In the genomic region with DNA sequence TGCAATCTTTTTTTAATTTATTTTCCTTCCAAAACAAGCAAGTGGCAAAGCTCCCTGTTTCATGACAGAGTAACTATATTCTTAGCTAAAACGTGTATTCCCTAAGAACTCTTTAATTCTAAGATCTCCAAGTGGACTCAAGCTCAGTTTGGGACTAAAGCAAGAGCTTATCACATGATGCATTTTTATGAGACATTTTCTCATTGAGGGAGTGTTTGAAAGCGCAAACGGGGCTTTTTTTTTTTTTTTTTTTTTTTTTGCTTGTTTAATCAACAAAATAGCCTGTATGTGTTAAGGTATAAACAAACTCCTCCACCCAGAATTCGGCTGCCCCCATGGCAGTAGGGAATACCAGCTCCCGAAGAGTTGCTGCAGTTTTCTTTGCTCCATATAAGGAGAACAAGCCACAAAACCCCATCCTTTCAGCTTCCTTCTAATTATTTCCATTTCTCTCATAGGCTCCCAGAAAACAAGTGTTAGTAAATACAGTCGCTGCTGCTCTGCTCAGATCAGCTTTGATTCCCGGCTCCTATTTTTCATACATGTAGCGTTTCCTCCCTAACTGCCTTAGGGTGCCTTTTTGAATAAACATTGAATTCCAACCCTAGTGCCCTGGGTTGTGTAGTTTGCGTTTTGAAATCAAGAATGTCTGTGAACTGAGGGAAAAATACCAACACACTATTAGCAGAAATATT, we compare ENCODE assay signal across 8 cellular contexts. TPM values are rescaled to one million over a fixed set of nuclear protein-coding genes. Genes with fewer than 3 reads are reported as not detected.
A peak's percentile ranks its signal among the peaks of the same experiment; 100 is the strongest.
DNase-seq lines count a peak whose midpoint lies in the region; ATAC-seq and TF ChIP-seq lines count a peak whose summit lies in the region.
"Had no signal": no experiment of that assay in that cellular context is flagged by ENCODE, and none has a peak within 500 bp of the region (broad histone marks: within the 10 kb centered on the region; RNA-seq: fewer than 3 reads in every experiment).

No MANE protein-coding gene starts in this region.

- no peak overlapping the region for H3K23ac ChIP-seq in mesenchymal stem cell (ENCODE audit: low read length in 2 of 2)

- no peaks in the 10 kb centered on the region for H4K20me1 ChIP-seq in MM.1S (ENCODE audit: insufficient read depth, low read length)

- no peak overlapping the region for H2BK12ac ChIP-seq in mesenchymal stem cell (ENCODE audit: low read length in 2 of 2)

- H2BK15ac ChIP-seq in mesenchymal stem cell (ENCODE audit: low read depth, poor library complexity, severe bottlenecking): no peak overlapping the region

- no peak overlapping the region for H4K8ac ChIP-seq in mesenchymal stem cell (ENCODE audit: low read length)

- WGBS in mesenchymal stem cell: 36% methylated on average over 6 of the region's 9 CpGs

- TF ChIP-seq CTCF in MM.1S (IDR thresholded peaks at IDR 0.05; ENCODE audit: low read length): no peak
- no peak for TF ChIP-seq CTCF in thoracic aorta (IDR thresholded peaks at IDR 0.05)

- H3K9me3 ChIP-seq in MM.1S (replicated peaks; ENCODE audit: insufficient read depth, low read length): no peaks in the 10 kb centered on the region
- no peaks in the 10 kb centered on the region for H3K9me3 ChIP-seq in duodenal mucosa (ENCODE audit: control insufficient read depth in 1 of 2, low read length in 2 of 2)
- H3K9me3 ChIP-seq in mesenchymal stem cell (ENCODE audit: control insufficient read depth, low read length): no peaks in the 10 kb centered on the region
- no peaks in the 10 kb centered on the region for H3K9me3 ChIP-seq in thoracic aorta

- ATAC-seq in thoracic aorta (ENCODE audit: insufficient number of reproducible peaks, low FRiP score, low read depth) (no peak), GM21529 (IDR thresholded peaks at IDR 0.05; ENCODE audit: unreplicated experiment) (no peak)

- H2AFZ ChIP-seq in MM.1S (ENCODE audit: low read length): peak overlapping the region; percentile 73
- H2AFZ ChIP-seq in mesenchymal stem cell (ENCODE audit: low read depth, low read length): no peak overlapping the region

- no peak overlapping the region for H3K4ac ChIP-seq in mesenchymal stem cell (ENCODE audit: low read depth in 1 of 2, low read length in 2 of 2)

- H3K27me3 ChIP-seq in MM.1S (replicated peaks; ENCODE audit: insufficient read depth, low read length) (no peaks in the 10 kb centered on the region), duodenal mucosa (ENCODE audit: control insufficient read depth in 1 of 2, insufficient read depth in 2 of 2, low read length in 2 of 2) (no peaks in the 10 kb centered on the region), mesenchymal stem cell (ENCODE audit: control insufficient read depth in 1 of 2, insufficient read depth in 1 of 2, low read length in 2 of 2) (no peaks in the 10 kb centered on the region), thoracic aorta (replicated peaks; ENCODE audit: insufficient read depth) (no peaks in the 10 kb centered on the region)

- no peak overlapping the region for H4K91ac ChIP-seq in mesenchymal stem cell (ENCODE audit: low read length)

- no peaks in the 10 kb centered on the region for H3K36me3 ChIP-seq in MM.1S (replicated peaks; ENCODE audit: insufficient read depth, low read length)
- no peaks in the 10 kb centered on the region for H3K36me3 ChIP-seq in duodenal mucosa (ENCODE audit: control insufficient read depth in 1 of 2, insufficient read depth in 2 of 2, low read length in 2 of 2)
- no peaks in the 10 kb centered on the region for H3K36me3 ChIP-seq in mesenchymal stem cell (ENCODE audit: control insufficient read depth in 1 of 2, insufficient read depth in 2 of 2, low read depth in 1 of 2, low read length in 2 of 2)
- H3K36me3 ChIP-seq in thoracic aorta: no peaks in the 10 kb centered on the region

- H3K18ac ChIP-seq in mesenchymal stem cell (ENCODE audit: low read depth in 1 of 2, low read length in 2 of 2): peak overlapping the region in 1 of 2 experiments; percentile 62

- peak overlapping the region; percentile 34 for H2BK120ac ChIP-seq in mesenchymal stem cell (ENCODE audit: low read depth, low read length)

- peaks cover 43% of the 10 kb centered on the region for H3K79me2 ChIP-seq in MM.1S (ENCODE audit: low read length)

- H3F3A ChIP-seq in MM.1S (ENCODE audit: insufficient read depth, low read length): 0 out of 2 replicates have a peak, but pooled peaks cover 3% of the 10 kb centered on the region

- H3K79me1 ChIP-seq in mesenchymal stem cell (replicated peaks; ENCODE audit: low read length, poor library complexity, severe bottlenecking): no peaks in the 10 kb centered on the region

- H3K4me3 ChIP-seq in MM.1S (ENCODE audit: low read length): peak overlapping the region; percentile 89
- H3K4me3 ChIP-seq in duodenal mucosa (ENCODE audit: low read depth in 1 of 2, low read length in 2 of 2): peak overlapping the region; percentile 77 to 88
- peak overlapping the region in 1 of 2 experiments; percentile 79 for H3K4me3 ChIP-seq in mesenchymal stem cell (ENCODE audit: insufficient read depth in 1 of 2, low read depth in 1 of 2, low read length in 2 of 2)
- peak overlapping the region; percentile 71 for H3K4me3 ChIP-seq in thoracic aorta
- H3K4me3 ChIP-seq: K562 had no signal

- H2BK5ac ChIP-seq in mesenchymal stem cell (ENCODE audit: low read depth, low read length, poor library complexity, severe bottlenecking): no peak overlapping the region

- peaks cover 15% of the 10 kb centered on the region; the same call in 1 of the 2 replicates for H3K4me1 ChIP-seq in MM.1S (ENCODE audit: low read length)
- peaks cover 6 to 18% of the 10 kb centered on the region in 2 donors for H3K4me1 ChIP-seq in duodenal mucosa (ENCODE audit: control insufficient read depth in 1 of 2, insufficient read depth in 2 of 2, low read length in 2 of 2)
- H3K4me1 ChIP-seq in mesenchymal stem cell (ENCODE audit: control insufficient read depth, insufficient read depth, low read depth, low read length): peaks cover 4% of the 10 kb centered on the region
- H3K4me1 ChIP-seq in thoracic aorta (ENCODE audit: control insufficient read depth in 1 of 2, low read depth in 2 of 2): peaks cover 0 to 18% of the 10 kb centered on the region in 2 donors

- H3K4me2 ChIP-seq in MM.1S (ENCODE audit: low read depth, low read length): peak overlapping the region; percentile 78
- H3K4me2 ChIP-seq in mesenchymal stem cell (ENCODE audit: low read length, poor library complexity, severe bottlenecking): peak overlapping the region; percentile 75

- no peak overlapping the region for H3K14ac ChIP-seq in mesenchymal stem cell (ENCODE audit: low read length in 2 of 2)

- H3K9me2 ChIP-seq in MM.1S (replicated peaks; ENCODE audit: insufficient read depth, low read length): no peaks in the 10 kb centered on the region

- H2AK5ac ChIP-seq in mesenchymal stem cell (ENCODE audit: low read length, severe bottlenecking): no peak overlapping the region

- DNase-seq in MM.1S (no peak), mesenchymal stem cell (peak; percentile 45), thoracic aorta (ENCODE audit: low spot score) (no peak), substantia nigra (lab: John Stamatoyannopoulos, UW) (no peak), NCI-H82 treated with DMSO at 0.1 percent for 48 hours (lab: John Stamatoyannopoulos, UW; ENCODE audit: unreplicated experiment) (no peak)

- H3K9ac ChIP-seq in MM.1S (ENCODE audit: low read length) (peak overlapping the region; percentile 54), duodenal mucosa (ENCODE audit: low read depth in 1 of 2, low read length in 2 of 2) (peak overlapping the region in 1 of 2 donors; percentile 58), mesenchymal stem cell (ENCODE audit: low read length) (peak overlapping the region; percentile 87)

- H3K27ac ChIP-seq in MM.1S (ENCODE audit: low read length) (peak overlapping the region; percentile 51; the same call in 1 of the 2 replicates), duodenal mucosa (ENCODE audit: low read depth, low read length) (no peak overlapping the region), mesenchymal stem cell (ENCODE audit: low read length, poor library complexity, severe bottlenecking) (no peak overlapping the region), thoracic aorta (peak overlapping the region in 1 of 2 donors; percentile 46), substantia nigra (ENCODE audit: low read depth, low read length, poor library complexity, severe bottlenecking) (no peak overlapping the region)

RNA-seq across cellular contexts. Expression of a gene that starts 0.7 kb away (rescaled TPM):
- 1.0 TPM for polyA plus RNA-seq in mesenchymal stem cell (2013, experiment 1 of 2)
- 1.7 TPM for polyA plus RNA-seq in mesenchymal stem cell (2013, experiment 2 of 2)
- total RNA-seq in thoracic aorta: 1 to 10 TPM in 1 of 2 donors, under 1 TPM in 1; 0.41 to 1.3 TPM
- polyA plus RNA-seq: K562 had no signal
